ENCODE assay signal across 1 cellular context in genomic region chr3:120423432-120423831, GRCh38.
TF ChIP-seq lines count a peak whose summit lies in the region.

No MANE protein-coding gene starts in this region.

TF ChIP-seq in SK-N-SH treated with all-trans-retinoic acid at 6 μM for 48 hours, 23 proteins besides CTCF, POLR2A, EP300 and RAD21 (continued from another document):
- no peak for TF ChIP-seq PATZ1 (CRISPR knock-in tag; IDR thresholded peaks at IDR 0.05; ENCODE audit: borderline replicate concordance)
- no peak for TF ChIP-seq CSDC2 (CRISPR knock-in tag; IDR thresholded peaks at IDR 0.05)
- no peak for TF ChIP-seq TOX (CRISPR knock-in tag; IDR thresholded peaks at IDR 0.05; ENCODE audit: borderline replicate concordance)
- TF ChIP-seq CREB5 (CRISPR knock-in tag; IDR thresholded peaks at IDR 0.05; ENCODE audit: low read depth) = no peak
- no peak for TF ChIP-seq ARNTL (CRISPR knock-in tag; IDR thresholded peaks at IDR 0.05; ENCODE audit: borderline replicate concordance, low read depth)
- TF ChIP-seq ISL1 (CRISPR knock-in tag; IDR thresholded peaks at IDR 0.05) = no peak
- TF ChIP-seq ESRRG (CRISPR knock-in tag; IDR thresholded peaks at IDR 0.05) = no peak
- no peak for TF ChIP-seq OSR1 (CRISPR knock-in tag; IDR thresholded peaks at IDR 0.05)
- no peak for TF ChIP-seq CSRNP3 (CRISPR knock-in tag; IDR thresholded peaks at IDR 0.05)
- no peak for TF ChIP-seq BACH2 (CRISPR knock-in tag; IDR thresholded peaks at IDR 0.05; ENCODE audit: borderline replicate concordance)
- no peak for TF ChIP-seq ZNF70 (CRISPR knock-in tag; IDR thresholded peaks at IDR 0.05)
- no peak for TF ChIP-seq TSHZ2 (CRISPR knock-in tag; IDR thresholded peaks at IDR 0.05)
- no peak for TF ChIP-seq ZFP30 (CRISPR knock-in tag; IDR thresholded peaks at IDR 0.05)
- no peak for TF ChIP-seq ZC3H10 (CRISPR knock-in tag; IDR thresholded peaks at IDR 0.05)
- no peak for TF ChIP-seq GLIS3 (CRISPR knock-in tag; IDR thresholded peaks at IDR 0.05)
